In genomic region chrX:139178980-139179379, GRCh38 we compare ENCODE assay signal across 11 cellular contexts.
"Had no signal": no experiment of that assay in that cellular context is flagged by ENCODE, and none has a peak within 500 bp of the region (broad histone marks: within the 10 kb centered on the region; RNA-seq: fewer than 3 reads in every experiment).

No MANE protein-coding gene starts in this region.

- FAIRE-seq: H1, H54 had no signal

- DNase-seq: GM23248, GOT3, H7, H9, HCEC 1CT, HFFc6 had no signal

- H3K9me3 ChIP-seq: HAP-1 had no signal

- ATAC-seq: GM23338, HCT116 had no signal

- H3K36me3 ChIP-seq: HAP-1 had no signal

- H3K4me2 ChIP-seq: GM23338 had no signal

- H2AFZ ChIP-seq: GM23248, GM23338 had no signal

- H3K27ac ChIP-seq: GM23248 had no signal

- H3K4me1 ChIP-seq: HAP-1 had no signal

- H3K9ac ChIP-seq: GM23248 had no signal

- H3K4me3 ChIP-seq: GM23248, GM23338, HAP-1 had no signal
